In genomic region chr6:53527249-53527765, GRCh38 we compare ENCODE assay signal across 20 cellular contexts. TPM values are rescaled to one million over a fixed set of nuclear protein-coding genes. Genes with fewer than 3 reads are reported as not detected.
A peak's percentile ranks its signal among the peaks of the same experiment; 100 is the strongest.
DNase-seq lines count a peak whose midpoint lies in the region; TF ChIP-seq lines count a peak whose summit lies in the region.
"Had no signal": no experiment of that assay in that cellular context is flagged by ENCODE, and none has a peak within 500 bp of the region (broad histone marks: within the 10 kb centered on the region; RNA-seq: fewer than 3 reads in every experiment).

No MANE protein-coding gene starts in this region.

- WGBS in H9 (ENCODE audit: extremely low coverage, insufficient read length, low lambda C conversion rate) = no CpG with 5 or more reads among the region's 4 CpGs

- H4K8ac ChIP-seq in H9 (replicated peaks; ENCODE audit: insufficient read length, low read depth, low read length) = no peak overlapping the region

- H2BK5ac ChIP-seq in H9 (ENCODE audit: insufficient read length, low read length) = no peak overlapping the region

- H3K79me2 ChIP-seq in H9 (ENCODE audit: insufficient read depth, low read length) (peaks cover 1% of the 10 kb centered on the region; the same call in 1 of the 2 replicates), neural progenitor cell (ENCODE audit: low read depth) (peaks cover 94% of the 10 kb centered on the region)

- peaks cover 27% of the 10 kb centered on the region for H3F3A ChIP-seq in neural progenitor cell (ENCODE audit: low read depth)

- TF ChIP-seq CTCF in H9 (conservative IDR thresholded peaks at IDR 0.05) (no peak), neural progenitor cell (IDR thresholded peaks at IDR 0.05) (no peak)

- H2AFZ ChIP-seq in H9 (ENCODE audit: low read length) (no peak overlapping the region), neural progenitor cell (replicated peaks) (no peak overlapping the region)

- no peak overlapping the region for H3K4ac ChIP-seq in H9 (ENCODE audit: low read depth, low read length)

- peaks cover 4% of the 10 kb centered on the region for H3K79me1 ChIP-seq in H9 (ENCODE audit: insufficient read depth, low read depth, low read length, poor library complexity, severe bottlenecking)

- H3K14ac ChIP-seq in H9 (ENCODE audit: insufficient read depth, low read length) = no peak overlapping the region

- H3K4me2 ChIP-seq in H9 (ENCODE audit: insufficient read depth, insufficient read length, low read length) (no peak overlapping the region), neural progenitor cell (peak overlapping the region; percentile 69)

- no peak overlapping the region for H4K5ac ChIP-seq in H9 (ENCODE audit: insufficient read length, low read depth, low read length)

- H3K36me3 Mint-ChIP-seq in H9 (ENCODE audit: insufficient read depth in 1 of 3, low read depth in 3 of 3) = 0 out of 7 replicates have a peak, but pooled peaks cover 0 to 2% (median 0%) of the 10 kb centered on the region in 3 experiments
- H3K36me3 Mint-ChIP-seq in neural progenitor cell = no peaks in the 10 kb centered on the region

- H3K23me2 ChIP-seq in H9 (ENCODE audit: insufficient read length, low read depth, low read length, poor library complexity, severe bottlenecking) = no peaks in the 10 kb centered on the region

- peak overlapping the region in 1 of 2 experiments; percentile 31; a peak in 1 of 5 replicates for H3K4me3 Mint-ChIP-seq in H9
- H3K4me3 Mint-ChIP-seq in neural progenitor cell = no peak overlapping the region
- H3K4me3 Mint-ChIP-seq: activated B cell treated with CpG ODN at 0.5 μM for 24 hours; activated naive CD8-positive, alpha-beta T cell treated with anti-CD3 and anti-CD28 coated beads, Interleukin-2, amount 50 U/mL, for 24 hours; activated T-helper 1 cell treated with anti-CD3 and anti-CD28 coated beads, Interleukin-12 subunit alpha, Interleukin-12 subunit beta, Interleukin-2, Interleukin-4 antibody, amounts not matched to agents 30 ng/mL and 10 ng/mL and 1 ng/mL, durations not matched to agents 14 hours and 24 hours and 36 hours; nephron; stimulated activated naive B cell treated with anti-CD40 and anti-IgM and Interleukin-4, amounts not matched to agents 10 μg/mL and 1 μg/mL and 100 μg/mL, for 72 hours had no signal

- H3K4me1 Mint-ChIP-seq in H9 (peaks cover 85 to 86% of the 10 kb centered on the region in 2 experiments), neural progenitor cell (peaks cover 58% of the 10 kb centered on the region)

- H2AK5ac ChIP-seq in H9 (ENCODE audit: insufficient read length, low read length) = no peak overlapping the region

- H3K4me1 ChIP-seq in H9 (ENCODE audit: insufficient read depth, low read length) (peaks cover 17% of the 10 kb centered on the region), neural progenitor cell (peaks cover 72% of the 10 kb centered on the region)

- no peaks in the 10 kb centered on the region for H3K27me3 ChIP-seq in H9 (ENCODE audit: insufficient read depth, low read length)
- no peaks in the 10 kb centered on the region for H3K27me3 ChIP-seq in neural progenitor cell
- H3K27me3 ChIP-seq: BLaER1 treated with 17β-estradiol and CSF1 and Interleukin-3, amounts not matched to agents 10 nM and 100 nM; heart left ventricle; tibial nerve had no signal

- H3K27ac Mint-ChIP-seq in H9 (peak overlapping the region in 2 of 3 experiments; percentile 71 to 81; a peak in 5 of 7 replicates), neural progenitor cell (peak overlapping the region; percentile 55)
- H3K27ac Mint-ChIP-seq: activated B cell treated with CpG ODN at 0.5 μM for 24 hours; activated naive CD8-positive, alpha-beta T cell treated with anti-CD3 and anti-CD28 coated beads, Interleukin-2, amount 50 U/mL, for 24 hours; activated T-helper 1 cell treated with anti-CD3 and anti-CD28 coated beads, Interleukin-12 subunit alpha, Interleukin-12 subunit beta, Interleukin-2, Interleukin-4 antibody, amounts not matched to agents 30 ng/mL and 10 ng/mL and 1 ng/mL, durations not matched to agents 14 hours and 24 hours and 36 hours; nephron; stimulated activated naive B cell treated with anti-CD40 and anti-IgM and Interleukin-4, amounts not matched to agents 10 μg/mL and 1 μg/mL and 100 μg/mL, for 72 hours had no signal

- H2BK15ac ChIP-seq in H9 (ENCODE audit: low read depth, low read length) = no peak overlapping the region

- H3T11ph ChIP-seq in H9 (ENCODE audit: low read length) = no peak overlapping the region

- peak overlapping the region; percentile 19 for H3K4me3 ChIP-seq in neural progenitor cell
- H3K4me3 ChIP-seq: BLaER1 treated with 17β-estradiol and CSF1 and Interleukin-3, amounts not matched to agents 10 nM and 100 nM; heart left ventricle; tibial nerve had no signal

- H2BK20ac ChIP-seq in H9 (ENCODE audit: low read depth, low read length, poor library complexity, severe bottlenecking) = no peak overlapping the region

- H4K20me1 ChIP-seq in H9 (ENCODE audit: control insufficient read depth, insufficient read depth, insufficient read length) (no peaks in the 10 kb centered on the region), neural progenitor cell (ENCODE audit: low read depth) (peaks cover 14% of the 10 kb centered on the region)

- H2BK12ac ChIP-seq in H9 (ENCODE audit: insufficient read length, low read depth, low read length) = no peak overlapping the region

- H3K18ac ChIP-seq in H9 (ENCODE audit: insufficient read length, low read depth, low read length) = peak overlapping the region; percentile 44

- H3K27ac ChIP-seq in H9 (ENCODE audit: insufficient read length, low read depth, low read length) = no peak overlapping the region
- no peak overlapping the region for H3K27ac ChIP-seq in neural progenitor cell
- H3K27ac ChIP-seq: BLaER1 treated with 17β-estradiol and CSF1 and Interleukin-3, amounts not matched to agents 10 nM and 100 nM; tibial nerve had no signal

- H3K9ac ChIP-seq in H9 (ENCODE audit: extremely low read depth, insufficient read length, low read length) (no peak overlapping the region), neural progenitor cell (no peak overlapping the region)
- H3K9ac ChIP-seq: BLaER1 treated with 17β-estradiol and CSF1 and Interleukin-3, amounts not matched to agents 10 nM and 100 nM had no signal

- no peak overlapping the region for H3K56ac ChIP-seq in H9 (ENCODE audit: insufficient read length, low read depth, low read length)

- no peak overlapping the region for H4K91ac ChIP-seq in H9 (ENCODE audit: insufficient read length, low read depth, low read length)

- H3K36me3 ChIP-seq in neural progenitor cell = no peaks in the 10 kb centered on the region
- H3K36me3 ChIP-seq: heart left ventricle, tibial nerve had no signal

- H2BK120ac ChIP-seq in H9 (ENCODE audit: low read depth, low read length, poor library complexity, severe bottlenecking) = no peak overlapping the region

- H3K23ac ChIP-seq in H9 (ENCODE audit: insufficient read length, low read depth, low read length) = no peak overlapping the region

- H3K9me3 Mint-ChIP-seq in H9 (no peaks in the 10 kb centered on the region), neural progenitor cell (no peaks in the 10 kb centered on the region)
- H3K9me3 Mint-ChIP-seq: activated B cell treated with CpG ODN at 0.5 μM for 24 hours; activated naive CD8-positive, alpha-beta T cell treated with anti-CD3 and anti-CD28 coated beads, Interleukin-2, amount 50 U/mL, for 24 hours; activated T-helper 1 cell treated with anti-CD3 and anti-CD28 coated beads, Interleukin-12 subunit alpha, Interleukin-12 subunit beta, Interleukin-2, Interleukin-4 antibody, amounts not matched to agents 30 ng/mL and 10 ng/mL and 1 ng/mL, durations not matched to agents 14 hours and 24 hours and 36 hours; nephron; stimulated activated naive B cell treated with anti-CD40 and anti-IgM and Interleukin-4, amounts not matched to agents 10 μg/mL and 1 μg/mL and 100 μg/mL, for 72 hours had no signal

- DNase-seq in H9 = no peak
- DNase-seq in NCI-H1105 (lab: John Stamatoyannopoulos, UW) = peak; percentile 50
- DNase-seq in SHP77 treated with DMSO at 0.1 percent for 48 hours (lab: John Stamatoyannopoulos, UW) = peak; percentile 37
- peak; percentile 54 for DNase-seq in neural progenitor cell (ENCODE audit: low spot score)
- DNase-seq in activated gamma-delta T cell treated with Interleukin-2 at 50 U/mL for 16 hours = no peak
- no peak for DNase-seq in RKO (ENCODE audit: low spot score)
- no peak for DNase-seq in germinal center (ENCODE audit: low spot score)
- DNase-seq: activated B cell treated with CpG ODN at 0.5 μM for 24 hours; activated CD8-positive, alpha-beta memory T cell treated with anti-CD3 and anti-CD28 coated beads for 24 hours; activated naive CD8-positive, alpha-beta T cell treated with anti-CD3 and anti-CD28 coated beads, Interleukin-2, amount 50 U/mL, for 24 hours; heart left ventricle; Kasumi-1; NCI-H1694 treated with DMSO at 0.1 percent for 48 hours; SIG-M5; stimulated activated naive B cell treated with anti-CD40 and anti-IgM and Interleukin-4, amounts not matched to agents 10 μg/mL and 1 μg/mL and 100 μg/mL, for 72 hours; T-helper 2 cell had no signal

- H3K9me3 ChIP-seq in H9 (ENCODE audit: control insufficient read depth, low read depth, low read length) (no peaks in the 10 kb centered on the region), neural progenitor cell (ENCODE audit: low read depth) (no peaks in the 10 kb centered on the region)
- H3K9me3 ChIP-seq: BLaER1 treated with 17β-estradiol and CSF1 and Interleukin-3, amounts not matched to agents 10 nM and 100 nM; heart left ventricle; tibial nerve had no signal

- no peaks in the 10 kb centered on the region for H3K27me3 Mint-ChIP-seq in H9 (ENCODE audit: low read depth)
- H3K27me3 Mint-ChIP-seq in neural progenitor cell (ENCODE audit: insufficient read depth, low read depth) = no peaks in the 10 kb centered on the region
- H3K27me3 Mint-ChIP-seq: activated B cell treated with CpG ODN at 0.5 μM for 24 hours; activated naive CD8-positive, alpha-beta T cell treated with anti-CD3 and anti-CD28 coated beads, Interleukin-2, amount 50 U/mL, for 24 hours; stimulated activated naive B cell treated with anti-CD40 and anti-IgM and Interleukin-4, amounts not matched to agents 10 μg/mL and 1 μg/mL and 100 μg/mL, for 72 hours had no signal

RNA-seq across cellular contexts. Expression of gene GCLC, which starts 17.6 kb away (rescaled TPM):
- 48.2 and 55.5 TPM in 2 replicates for total RNA-seq in H9 (2021)
- total RNA-seq in neural progenitor cell (ENCODE audit: low replicate concordance) = 21.2 and 26.0 TPM in 2 replicates

Comparison
In these comparisons a context has a peak if more than half of its experiments do, and no peak if none do; other contexts are left out.
1. DNase-seq: peak in NCI-H1105 (single experiment), SHP77 treated with DMSO at 0.1 percent for 48 hours (single experiment) and neural progenitor cell (single experiment); none in H9 (single experiment), activated gamma-delta T cell treated with Interleukin-2 at 50 U/mL for 16 hours (single experiment), RKO (single experiment) and germinal center (single experiment).